10 cellular contexts compared by ENCODE assay signal in the genomic region with DNA sequence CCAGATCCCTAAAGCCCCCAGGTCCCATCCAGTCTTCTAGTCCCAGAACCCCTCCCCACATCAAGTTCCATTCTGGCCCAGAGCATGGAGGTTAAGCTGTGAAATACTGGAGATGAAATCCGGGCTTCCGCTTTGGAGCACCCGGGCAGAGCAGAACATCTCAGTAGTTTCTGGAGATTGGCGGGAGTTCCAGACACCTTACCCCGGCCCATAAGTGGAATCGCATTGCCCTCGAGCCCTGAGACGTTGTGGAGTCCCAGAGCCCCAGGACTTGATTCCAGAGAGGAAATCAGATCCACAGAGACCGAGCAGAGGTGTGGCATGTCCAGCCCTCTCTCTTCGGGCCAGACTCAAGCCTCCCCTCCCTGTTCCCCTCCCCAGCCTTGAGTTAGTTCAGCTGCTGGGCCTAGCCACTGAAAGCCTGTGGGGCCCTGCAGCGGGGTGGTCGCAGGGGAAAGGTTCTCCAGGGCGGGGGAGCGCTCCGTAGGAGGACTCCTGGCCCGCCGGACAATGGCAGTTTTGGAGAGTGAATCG. TPM values are rescaled to one million over a fixed set of nuclear protein-coding genes. Genes with fewer than 3 reads are reported as not detected.
DNase-seq lines count a peak whose midpoint lies in the region; ATAC-seq and TF ChIP-seq lines count a peak whose summit lies in the region.
"Had no signal": no experiment of that assay in that cellular context is flagged by ENCODE, and none has a peak within 500 bp of the region (broad histone marks: within the 10 kb centered on the region; RNA-seq: fewer than 3 reads in every experiment).

No MANE protein-coding gene starts in this region.

- intact Hi-C loops in Caco-2 (cut with micrococcal nuclease; ENCODE audit: unreplicated experiment) (no loop called here), mucosa of descending colon (cut with DNase I, micrococcal nuclease) (no loop called here)

- no TSS peak for BruUV-seq in Caco-2 (replicated peaks; lab: Mats Ljungman, UMichigan)

- in situ Hi-C loops in HAP-1 (cut with MboI; ENCODE audit: low sequenced_read_pairs): no loop called here

- no peaks in the 10 kb centered on the region for H3K9me3 ChIP-seq in Caco-2
- no peaks in the 10 kb centered on the region for H3K9me3 ChIP-seq in mesodermal cell (ENCODE audit: control insufficient read depth, low read length)
- H3K9me3 ChIP-seq in HAP-1: no peaks in the 10 kb centered on the region
- no peaks in the 10 kb centered on the region for H3K9me3 ChIP-seq in mucosa of descending colon

- 4% methylated on average over 14 of the region's 18 CpGs for WGBS in mesodermal cell (ENCODE audit: insufficient coverage in 2 of 2), 2 experiments

- no peak overlapping the region for H3K27ac ChIP-seq in mesodermal cell (ENCODE audit: low read depth, low read length, severe bottlenecking)
- H3K27ac ChIP-seq: brain microvascular endothelial cell had no signal

- no peaks in the 10 kb centered on the region for H3K36me3 Mint-ChIP-seq in Caco-2 (ENCODE audit: insufficient read depth, unreplicated experiment)

- peak overlapping the region; percentile 70 for H3K4me3 Mint-ChIP-seq in Caco-2 (ENCODE audit: unreplicated experiment)

- DNase-seq in Caco-2: no peak
- no peak for DNase-seq in HAP-1 (ENCODE audit: low spot score in 2 of 2)
- no peak for DNase-seq in GM19238 (ENCODE audit: insufficient read length, low spot score)
- DNase-seq in mucosa of descending colon: no peak
- DNase-seq: brain microvascular endothelial cell, NCI-H1048 had no signal

- peak; percentile 12 for TF ChIP-seq POLR2A in GM18526 (IDR thresholded peaks at IDR 0.05; ENCODE audit: extremely low read depth, insufficient read length)

- TF ChIP-seq CTCF in Caco-2 (IDR thresholded peaks at IDR 0.05; ENCODE audit: insufficient read depth in 1 of 2, low read depth in 1 of 2, low read length in 1 of 2, severe bottlenecking in 1 of 2, unreplicated experiment in 1 of 2) (no peak), WI38 (IDR thresholded peaks at IDR 0.05; ENCODE audit: low read depth, low read length) (0 out of 2 replicates have a peak, but pooled peaks have one; percentile 1), mucosa of descending colon (IDR thresholded peaks at IDR 0.05) (no peak)

- H3K27me3 Mint-ChIP-seq in Caco-2 (ENCODE audit: insufficient read depth, unreplicated experiment): peaks cover 15% of the 10 kb centered on the region

- H3K4me3 ChIP-seq in Caco-2 (ENCODE audit: low read depth, low read length) (peak overlapping the region; percentile 0; the same call in 1 of the 2 replicates), WI38 (ENCODE audit: low read depth, low read length) (no peak overlapping the region), mesodermal cell (ENCODE audit: extremely low read depth, insufficient read depth, low read length, poor library complexity, severe bottlenecking) (peak overlapping the region; percentile 29), HAP-1 (no peak overlapping the region), mucosa of descending colon (no peak overlapping the region)

- CTCF ChIA-PET in Caco-2 (lab: Charles Lee): no interaction called here

- H3K9me3 Mint-ChIP-seq in Caco-2 (ENCODE audit: unreplicated experiment): no peaks in the 10 kb centered on the region

- POLR2A ChIA-PET in Caco-2 (lab: Charles Lee): no interaction called here

- H3K4me1 Mint-ChIP-seq in Caco-2 (ENCODE audit: low read depth, unreplicated experiment): peaks cover 7% of the 10 kb centered on the region

- H3K4me1 ChIP-seq in Caco-2 (peaks cover 8% of the 10 kb centered on the region; the same call in 1 of the 2 replicates), mesodermal cell (ENCODE audit: control insufficient read depth, insufficient read depth, low read length, poor library complexity, severe bottlenecking) (peaks cover 14% of the 10 kb centered on the region), HAP-1 (peaks cover 9% of the 10 kb centered on the region; the same call in 1 of the 2 replicates), mucosa of descending colon (ENCODE audit: low read depth) (peaks cover 31% of the 10 kb centered on the region)

- H3K36me3 ChIP-seq in Caco-2 (ENCODE audit: control insufficient read depth, insufficient read depth, low read length) (no peaks in the 10 kb centered on the region), mesodermal cell (ENCODE audit: control insufficient read depth, insufficient read depth, low read length) (no peaks in the 10 kb centered on the region), HAP-1 (replicated peaks) (no peaks in the 10 kb centered on the region), mucosa of descending colon (ENCODE audit: low read depth) (no peaks in the 10 kb centered on the region)
- H3K36me3 ChIP-seq: brain microvascular endothelial cell had no signal

- H3K27ac Mint-ChIP-seq in Caco-2 (ENCODE audit: unreplicated experiment): no peak overlapping the region

- H3K27me3 ChIP-seq in Caco-2 (replicated peaks; ENCODE audit: control insufficient read depth, insufficient read depth, low read length) (peaks cover 2% of the 10 kb centered on the region), HAP-1 (ENCODE audit: low read depth) (peaks cover 30% of the 10 kb centered on the region)

- ATAC-seq in mucosa of descending colon (no peak), HG03469 (IDR thresholded peaks at IDR 0.05; ENCODE audit: unreplicated experiment) (no peak)

RNA-seq across cellular contexts. Expression of gene PAX5, which starts 0.9 kb away (rescaled TPM):
- total RNA-seq in Caco-2 (2022) (0.16 TPM in 1 of 2 replicates, not detected in the other), mucosa of descending colon (under 1 TPM in 2 of 3 donors, not detected in 1; 0.29 to 0.32 TPM)
- polyA plus RNA-seq in mesodermal cell (2013, experiment 1 of 2): 0.33 TPM
- 0.20 TPM for polyA plus RNA-seq in mesodermal cell (2013, experiment 2 of 2)

Comparison
In these comparisons a context has a peak if more than half of its experiments do, and no peak if none do; other contexts are left out.
1. H3K4me3 ChIP-seq: peak in Caco-2 (single experiment) and mesodermal cell (single experiment); none in WI38 (single experiment), HAP-1 (single experiment) and mucosa of descending colon (single experiment).